25 cellular contexts compared by ENCODE assay signal in the genomic region with DNA sequence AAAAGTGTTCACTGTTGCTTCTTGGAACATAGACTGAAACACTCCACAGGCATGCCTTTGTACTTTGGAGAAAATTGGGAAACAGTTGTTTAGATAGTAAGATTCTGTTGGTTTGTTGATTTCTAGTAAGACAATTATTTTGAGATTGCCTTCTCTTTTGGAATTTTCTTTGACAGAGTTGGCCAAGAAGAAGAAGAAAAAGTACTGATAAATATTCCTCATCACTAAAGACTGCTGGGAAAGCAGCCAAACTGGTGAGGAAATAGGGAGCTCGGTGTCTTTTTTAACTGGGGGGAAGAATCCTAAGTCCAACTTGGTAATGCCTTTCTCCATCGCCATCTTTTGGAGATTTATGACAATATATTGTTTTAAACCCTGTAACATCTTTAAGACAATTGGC.
DNase-seq lines count a peak whose midpoint lies in the region; TF ChIP-seq lines count a peak whose summit lies in the region.
"Had no signal": no experiment of that assay in that cellular context is flagged by ENCODE, and none has a peak within 500 bp of the region (broad histone marks: within the 10 kb centered on the region; RNA-seq: fewer than 3 reads in every experiment).

No MANE protein-coding gene starts in this region.

- BruUV-seq in MCF 10A (replicated peaks; lab: Mats Ljungman, UMichigan): no TSS peak

- H3K9ac ChIP-seq in adipocyte (ENCODE audit: low read length): no peak overlapping the region

- intact Hi-C loops in MCF 10A (cut with micrococcal nuclease): no loop called here
- intact Hi-C loops in breast epithelium (cut with DNase I; ENCODE audit: low total_unique reads): no loop called here
- intact Hi-C loops in activated CD4-positive, alpha-beta memory T cell treated with anti-CD3 and anti-CD28 coated beads for 36 hours (cut with micrococcal nuclease): no loop called here

- no peaks in the 10 kb centered on the region for H3K36me3 ChIP-seq in breast epithelium
- H3K36me3 ChIP-seq in adipocyte (ENCODE audit: control insufficient read depth, insufficient read depth, low read length, severe bottlenecking): no peaks in the 10 kb centered on the region
- H3K36me3 ChIP-seq: left ventricle myocardium inferior, Peyer's patch had no signal

- peaks cover 25% of the 10 kb centered on the region for H3K27me3 Mint-ChIP-seq in MCF 10A (ENCODE audit: insufficient read depth, unreplicated experiment)
- H3K27me3 Mint-ChIP-seq in activated CD4-positive, alpha-beta memory T cell treated with anti-CD3 and anti-CD28 coated beads for 36 hours: no peaks in the 10 kb centered on the region
- H3K27me3 Mint-ChIP-seq: activated CD8-positive, alpha-beta T cell treated with anti-CD3 and anti-CD28 coated beads for 36 hours; CD8-positive, alpha-beta memory T cell had no signal

- DNase-seq in MCF 10A (ENCODE audit: unreplicated experiment): peak; percentile 44
- no peak for DNase-seq in breast epithelium (ENCODE audit: low spot score in 2 of 2)
- DNase-seq in adipocyte (ENCODE audit: low read depth): peak; percentile 23
- DNase-seq in fibroblast of pulmonary artery (ENCODE audit: low read depth): peak; percentile 56
- peak; percentile 16 for DNase-seq in stromal cell of bone marrow (ENCODE audit: low read depth)
- DNase-seq in activated CD4-positive, alpha-beta memory T cell treated with anti-CD3 and anti-CD28 coated beads for 36 hours: no peak
- no peak for DNase-seq in iPS-NIHi7 (ENCODE audit: extremely low spot score)
- DNase-seq in DMS53 (lab: John Stamatoyannopoulos, UW): no peak
- DNase-seq: activated CD8-positive, alpha-beta T cell treated with anti-CD3 and anti-CD28 coated beads for 36 hours; anterior cingulate cortex; CD8-positive, alpha-beta memory T cell; cortex of kidney; effector memory CD8-positive, alpha-beta T cell; HCEC 1CT; left ventricle myocardium inferior; NCI-H146; NCI-H345; Peyer's patch; SIG-M5; stimulated activated CD4-positive, alpha-beta T cell treated with anti-CD3 and anti-CD28 coated beads, Interleukin-1b, Interleukin-23, amount 100 ng/mL, for 48 hours; stimulated activated naive CD4-positive, alpha-beta T cell treated with Interleukin-2 at 50 U/mL for 16 hours; testis had no signal

- H3K36me3 Mint-ChIP-seq in MCF 10A (ENCODE audit: insufficient read depth, unreplicated experiment): no peaks in the 10 kb centered on the region
- no peaks in the 10 kb centered on the region for H3K36me3 Mint-ChIP-seq in activated CD4-positive, alpha-beta memory T cell treated with anti-CD3 and anti-CD28 coated beads for 36 hours
- H3K36me3 Mint-ChIP-seq: activated naive CD4-positive, alpha-beta T cell treated with anti-CD3 and anti-CD28 coated beads, Interleukin-2, amount 50 U/mL, for 72 hours; CD8-positive, alpha-beta memory T cell had no signal

- no peak overlapping the region for H3K4me3 Mint-ChIP-seq in MCF 10A (ENCODE audit: unreplicated experiment)
- no peak overlapping the region for H3K4me3 Mint-ChIP-seq in activated CD4-positive, alpha-beta memory T cell treated with anti-CD3 and anti-CD28 coated beads for 36 hours
- H3K4me3 Mint-ChIP-seq: activated CD8-positive, alpha-beta T cell treated with anti-CD3 and anti-CD28 coated beads for 36 hours; activated T-helper 17 cell treated with anti-CD3 and anti-CD28 coated beads, Interleukin-2, amount 50 U/mL, for 72 hours; CD8-positive, alpha-beta memory T cell; effector memory CD8-positive, alpha-beta T cell had no signal

- H3K4me3 ChIP-seq in breast epithelium (no peak overlapping the region), adipocyte (ENCODE audit: low read length) (no peak overlapping the region), fibroblast of pulmonary artery (replicated peaks; ENCODE audit: low read depth, low read length) (no peak overlapping the region)
- H3K4me3 ChIP-seq: left ventricle myocardium inferior, Peyer's patch, testis had no signal

- H3K27ac Mint-ChIP-seq in MCF 10A (ENCODE audit: low read depth, unreplicated experiment): no peak overlapping the region
- no peak overlapping the region for H3K27ac Mint-ChIP-seq in activated CD4-positive, alpha-beta memory T cell treated with anti-CD3 and anti-CD28 coated beads for 36 hours
- H3K27ac Mint-ChIP-seq: activated CD8-positive, alpha-beta T cell treated with anti-CD3 and anti-CD28 coated beads for 36 hours; activated naive CD4-positive, alpha-beta T cell treated with anti-CD3 and anti-CD28 coated beads, Interleukin-2, amount 50 U/mL, for 72 hours; activated T-helper 17 cell treated with anti-CD3 and anti-CD28 coated beads, Interleukin-2, amount 50 U/mL, for 72 hours; CD8-positive, alpha-beta memory T cell; effector memory CD8-positive, alpha-beta T cell had no signal

- no peaks in the 10 kb centered on the region for H3K4me1 ChIP-seq in breast epithelium
- peaks cover 7% of the 10 kb centered on the region for H3K4me1 ChIP-seq in adipocyte (ENCODE audit: control insufficient read depth, insufficient read depth, low read length)
- H3K4me1 ChIP-seq: left ventricle myocardium inferior, Peyer's patch, testis had no signal

- H3K4me1 Mint-ChIP-seq in MCF 10A (ENCODE audit: insufficient read depth, unreplicated experiment): peaks cover 5% of the 10 kb centered on the region
- no peaks in the 10 kb centered on the region for H3K4me1 Mint-ChIP-seq in activated CD4-positive, alpha-beta memory T cell treated with anti-CD3 and anti-CD28 coated beads for 36 hours (ENCODE audit: low read depth)
- H3K4me1 Mint-ChIP-seq: activated T-helper 17 cell treated with anti-CD3 and anti-CD28 coated beads, Interleukin-2, amount 50 U/mL, for 72 hours; CD8-positive, alpha-beta memory T cell had no signal

- H3K9me3 ChIP-seq in breast epithelium: no peaks in the 10 kb centered on the region
- H3K9me3 ChIP-seq in adipocyte (ENCODE audit: control insufficient read depth, low read length): no peaks in the 10 kb centered on the region
- H3K9me3 ChIP-seq: left ventricle myocardium inferior, Peyer's patch, testis had no signal

- no peaks in the 10 kb centered on the region for H3K27me3 ChIP-seq in breast epithelium
- H3K27me3 ChIP-seq in adipocyte (replicated peaks; ENCODE audit: control insufficient read depth, insufficient read depth, low read length): peaks cover 17% of the 10 kb centered on the region
- H3K27me3 ChIP-seq: Peyer's patch had no signal

- TF ChIP-seq CTCF in MCF 10A (IDR thresholded peaks at IDR 0.05; ENCODE audit: unreplicated experiment): no peak
- no peak for TF ChIP-seq CTCF in breast epithelium (IDR thresholded peaks at IDR 0.05)
- no peak for TF ChIP-seq CTCF in fibroblast of pulmonary artery (IDR thresholded peaks at IDR 0.05; ENCODE audit: low read length, missing control alignments)

- H3K9me3 Mint-ChIP-seq in MCF 10A (ENCODE audit: unreplicated experiment): no peaks in the 10 kb centered on the region
- H3K9me3 Mint-ChIP-seq in activated CD4-positive, alpha-beta memory T cell treated with anti-CD3 and anti-CD28 coated beads for 36 hours: no peaks in the 10 kb centered on the region
- H3K9me3 Mint-ChIP-seq: activated CD8-positive, alpha-beta T cell treated with anti-CD3 and anti-CD28 coated beads for 36 hours; activated naive CD4-positive, alpha-beta T cell treated with anti-CD3 and anti-CD28 coated beads, Interleukin-2, amount 50 U/mL, for 72 hours; activated T-helper 17 cell treated with anti-CD3 and anti-CD28 coated beads, Interleukin-2, amount 50 U/mL, for 72 hours had no signal

- CTCF ChIA-PET in MCF 10A (lab: Yijun Ruan, JAX): no interaction called here
- CTCF ChIA-PET in activated CD4-positive, alpha-beta memory T cell treated with anti-CD3 and anti-CD28 coated beads for 36 hours (lab: Charles Lee): no interaction called here

- no peak for TF ChIP-seq POLR2A in breast epithelium (IDR thresholded peaks at IDR 0.05)

- POLR2A ChIA-PET in MCF 10A (lab: Yijun Ruan, JAX): no interaction called here
- POLR2A ChIA-PET in activated CD4-positive, alpha-beta memory T cell treated with anti-CD3 and anti-CD28 coated beads for 36 hours (lab: Charles Lee): no interaction called here

- no peak overlapping the region for H3K27ac ChIP-seq in breast epithelium
- H3K27ac ChIP-seq: 22Rv1, left ventricle myocardium inferior, Peyer's patch, testis had no signal

Comparison
In these comparisons a context has a peak if more than half of its experiments do, and no peak if none do; other contexts are left out.
1. DNase-seq: peak in MCF 10A (single experiment), adipocyte (single experiment), fibroblast of pulmonary artery (single experiment) and stromal cell of bone marrow (single experiment); none in breast epithelium (0 of 2), activated CD4-positive, alpha-beta memory T cell treated with anti-CD3 and anti-CD28 coated beads for 36 hours (single experiment), iPS-NIHi7 (single experiment) and DMS53 (single experiment).